ENCODE assay signal across 2 cellular contexts in genomic region chr15:53448215-53449001, GRCh38.
TF ChIP-seq lines count a peak whose summit lies in the region.

No MANE protein-coding gene starts in this region.

TF ChIP-seq in liver, 16 proteins besides CTCF, POLR2A, EP300 and RAD21 (continued from another document):
- no peak for TF ChIP-seq ZBTB33 (IDR thresholded peaks at IDR 0.05)
- TF ChIP-seq REST (IDR thresholded peaks at IDR 0.05): peak; percentile 41
- TF ChIP-seq HNF4G (IDR thresholded peaks at IDR 0.05): no peak
- no peak for TF ChIP-seq FOXA2 (IDR thresholded peaks at IDR 0.05)
- TF ChIP-seq HNF4A (conservative IDR thresholded peaks at IDR 0.05): peak in 1 of 2 donors; percentile 36

TF ChIP-seq in HepG2, 621 proteins besides CTCF, POLR2A, EP300 and RAD21 (continued from another document):
- no peak for TF ChIP-seq PATZ1 (CRISPR knock-in tag; IDR thresholded peaks at IDR 0.05)
- TF ChIP-seq ZNF407 (CRISPR knock-in tag; IDR thresholded peaks at IDR 0.05; ENCODE audit: not compliant biosample characterization): no peak
- TF ChIP-seq ZNF138 (CRISPR knock-in tag; IDR thresholded peaks at IDR 0.05; ENCODE audit: low read depth): no peak
- TF ChIP-seq ZBTB40 (IDR thresholded peaks at IDR 0.05): no peak
- no peak for TF ChIP-seq ZBTB40 (CRISPR knock-in tag; IDR thresholded peaks at IDR 0.05)
TF ChIP-seq in HepG2: peak in this region for 0.
